1 cellular context compared by ENCODE assay signal in genomic region chr20:36573103-36573797, GRCh38.
TF ChIP-seq lines count a peak whose summit lies in the region.

Gene TGIF2, plus strand, starts transcription at chr20:36573597. Its CDS starts 5,178 bp downstream, at chr20:36578775.

TF ChIP-seq in HepG2, 621 proteins besides CTCF, POLR2A, EP300 and RAD21 (continued from another document and continues in another):
- TF ChIP-seq KIAA2018 (CRISPR knock-in tag; IDR thresholded peaks at IDR 0.05; ENCODE audit: borderline replicate concordance), result no peak
- peak; percentile 88 for TF ChIP-seq KMT2A (CRISPR knock-in tag; IDR thresholded peaks at IDR 0.05)
- no peak for TF ChIP-seq ZNF335 (CRISPR knock-in tag; IDR thresholded peaks at IDR 0.05)
- peak; percentile 59 for TF ChIP-seq PTBP1 (IDR thresholded peaks at IDR 0.05; ENCODE audit: low read depth, low read length, poor library complexity, severe bottlenecking)
- TF ChIP-seq ZNF276 (CRISPR knock-in tag; IDR thresholded peaks at IDR 0.05; ENCODE audit: low read depth), result 0 out of 2 replicates have a peak, but pooled peaks have one; percentile 15
- TF ChIP-seq ZBTB33 (CRISPR knock-in tag; IDR thresholded peaks at IDR 0.05), result no peak; the same call in 1 of the 2 replicates
- TF ChIP-seq HIC2 (CRISPR knock-in tag; IDR thresholded peaks at IDR 0.05; ENCODE audit: low read depth), result no peak
- peak; percentile 94 for TF ChIP-seq MXI1 (IDR thresholded peaks at IDR 0.05; ENCODE audit: borderline replicate concordance, low read depth, low read length)
- TF ChIP-seq FIP1L1 (IDR thresholded peaks at IDR 0.05; ENCODE audit: borderline replicate concordance, insufficient read depth, low read depth, low read length), result no peak
- peak; percentile 93 for TF ChIP-seq GABPB1 (CRISPR knock-in tag; IDR thresholded peaks at IDR 0.05)
- TF ChIP-seq TCF12 (IDR thresholded peaks at IDR 0.05), result no peak
- 0 out of 2 replicates have a peak, but pooled peaks have one; percentile 10 for TF ChIP-seq TCF12 (CRISPR knock-in tag; IDR thresholded peaks at IDR 0.05)
- no peak for TF ChIP-seq ATM (IDR thresholded peaks at IDR 0.05; ENCODE audit: borderline replicate concordance)
- TF ChIP-seq ZNF704 (CRISPR knock-in tag; IDR thresholded peaks at IDR 0.05; ENCODE audit: borderline replicate concordance), result peak; percentile 57; the same call in 1 of the 2 replicates
- TF ChIP-seq MLLT10 (CRISPR knock-in tag; IDR thresholded peaks at IDR 0.05), result no peak
- peak; percentile 80 for TF ChIP-seq DRAP1 (CRISPR knock-in tag; IDR thresholded peaks at IDR 0.05)
- TF ChIP-seq SNAPC4 (CRISPR knock-in tag; IDR thresholded peaks at IDR 0.05), result peak; percentile 71; the same call in 1 of the 2 replicates
- TF ChIP-seq GRHL1 (CRISPR knock-in tag; conservative IDR thresholded peaks at IDR 0.05), result no peak
- TF ChIP-seq ZMAT5 (CRISPR knock-in tag; IDR thresholded peaks at IDR 0.05; ENCODE audit: borderline replicate concordance, low read depth), result no peak
- TF ChIP-seq ZNF790 (CRISPR knock-in tag; IDR thresholded peaks at IDR 0.05; ENCODE audit: borderline replicate concordance), result peak; percentile 27; the same call in 1 of the 2 replicates
- peak; percentile 81 for TF ChIP-seq KLF12 (CRISPR knock-in tag; IDR thresholded peaks at IDR 0.05; ENCODE audit: borderline replicate concordance)
- no peak for TF ChIP-seq ZNF7 (CRISPR knock-in tag; IDR thresholded peaks at IDR 0.05)
- no peak for TF ChIP-seq JUND (CRISPR knock-in tag; IDR thresholded peaks at IDR 0.05)
- TF ChIP-seq MIXL1 (CRISPR knock-in tag; IDR thresholded peaks at IDR 0.05), result 0 out of 2 replicates have a peak, but pooled peaks have one; percentile 34
